In the genomic region with DNA sequence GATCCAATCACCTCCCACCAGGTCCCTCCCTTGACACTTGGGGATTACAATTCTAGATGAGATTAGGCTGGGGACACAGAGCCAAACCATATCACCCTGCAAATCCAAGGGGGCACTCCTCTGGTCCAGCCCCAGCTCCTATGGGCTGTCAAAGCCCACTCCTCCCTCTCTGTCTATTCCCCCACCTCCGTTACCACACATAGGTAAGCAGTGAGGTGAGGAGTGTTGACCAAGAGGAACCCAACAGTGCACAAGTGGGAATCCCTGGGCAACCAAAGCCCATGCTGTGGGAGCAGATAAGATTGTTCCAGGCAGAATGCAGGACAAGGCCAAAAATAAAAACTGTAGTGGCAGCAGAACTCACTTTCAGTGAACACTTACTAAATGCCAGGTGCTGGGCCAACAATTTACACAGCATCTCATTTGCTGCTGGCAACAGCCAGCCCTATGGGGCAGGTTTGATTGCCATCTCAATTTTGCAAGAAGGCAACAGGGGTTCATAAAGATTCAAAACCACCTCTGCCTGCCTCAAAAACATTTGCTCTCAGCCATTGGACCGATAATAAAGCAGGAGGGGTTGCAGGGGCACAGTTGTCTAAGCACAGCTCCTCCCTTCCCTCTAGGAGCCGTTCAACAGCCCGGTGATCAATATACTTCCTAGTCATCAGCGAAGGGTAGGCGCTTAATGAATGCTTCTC, we compare ENCODE assay signal across 9 cellular contexts. TPM values are rescaled to one million over a fixed set of nuclear protein-coding genes. Genes with fewer than 3 reads are reported as not detected.
DNase-seq lines count a peak whose midpoint lies in the region; ATAC-seq and TF ChIP-seq lines count a peak whose summit lies in the region.
"Had no signal": no experiment of that assay in that cellular context is flagged by ENCODE, and none has a peak within 500 bp of the region (broad histone marks: within the 10 kb centered on the region; RNA-seq: fewer than 3 reads in every experiment).

No MANE protein-coding gene starts in this region.

- no peaks in the 10 kb centered on the region for H3K9me2 ChIP-seq in Karpas-422 (replicated peaks; ENCODE audit: insufficient read depth, low read length)

- peaks cover 21% of the 10 kb centered on the region for H3K4me1 ChIP-seq in Karpas-422 (ENCODE audit: low read length)
- peaks cover 31% of the 10 kb centered on the region for H3K4me1 ChIP-seq in mononuclear cell (ENCODE audit: insufficient read depth, low read length)
- H3K4me1 ChIP-seq in aorta (ENCODE audit: control insufficient read depth in 1 of 2, insufficient read depth in 2 of 2, low read length in 2 of 2) = no peaks in the 10 kb centered on the region
- H3K4me1 ChIP-seq in ovary (ENCODE audit: insufficient read depth) = peaks cover 7% of the 10 kb centered on the region

- H3K9me3 ChIP-seq in Karpas-422 (ENCODE audit: low read length) = no peaks in the 10 kb centered on the region
- H3K9me3 ChIP-seq in mononuclear cell (ENCODE audit: low read depth, low read length) = no peaks in the 10 kb centered on the region
- H3K9me3 ChIP-seq in aorta (ENCODE audit: control insufficient read depth, low read length) = no peaks in the 10 kb centered on the region
- H3K9me3 ChIP-seq in ovary = no peaks in the 10 kb centered on the region

- in situ Hi-C loops in astrocyte of the cerebellum (cut with HindIII; ENCODE audit: low sequenced_read_pairs) (no loop called here), GM13976 (cut with MboI; ENCODE audit: low sequenced_read_pairs, unreplicated experiment) (no loop called here)

- peaks cover 11% of the 10 kb centered on the region for H3K79me2 ChIP-seq in Karpas-422 (ENCODE audit: low read length)

- TF ChIP-seq POLR2A in ovary (IDR thresholded peaks at IDR 0.05) = no peak

- H3K4me3 ChIP-seq in Karpas-422 (ENCODE audit: low read length) (peak overlapping the region; percentile 77), astrocyte of the cerebellum (ENCODE audit: low read depth, low read length) (peak overlapping the region; percentile 78), mononuclear cell (ENCODE audit: low read length) (peak overlapping the region; percentile 45), aorta (ENCODE audit: low read length in 2 of 2) (no peak overlapping the region), ovary (no peak overlapping the region)

- H3K36me3 ChIP-seq in Karpas-422 (ENCODE audit: insufficient read depth, low read length) = peaks cover 4% of the 10 kb centered on the region; the same call in 1 of the 2 replicates
- no peaks in the 10 kb centered on the region for H3K36me3 ChIP-seq in aorta (ENCODE audit: control insufficient read depth in 1 of 2, insufficient read depth in 2 of 2, low read length in 1 of 2)
- H3K36me3 ChIP-seq in ovary = no peaks in the 10 kb centered on the region

- peak overlapping the region; percentile 94 for H3K4me2 ChIP-seq in Karpas-422 (ENCODE audit: low read depth, low read length, poor library complexity, severe bottlenecking)

- TF ChIP-seq CTCF in astrocyte of the cerebellum (IDR thresholded peaks at IDR 0.05; ENCODE audit: low read depth, low read length, missing control alignments) = no peak
- TF ChIP-seq CTCF in GM13976 (IDR thresholded peaks at IDR 0.05; ENCODE audit: borderline replicate concordance, control extremely low read depth, extremely low read depth, insufficient read depth, missing control alignments) = no peak
- no peak for TF ChIP-seq CTCF in ovary (IDR thresholded peaks at IDR 0.05)

- no peak for ATAC-seq in aorta (ENCODE audit: low FRiP score)

- H3K27me3 ChIP-seq in Karpas-422 (ENCODE audit: low read length) (no peaks in the 10 kb centered on the region), mononuclear cell (ENCODE audit: insufficient read depth, low read length) (no peaks in the 10 kb centered on the region), aorta (ENCODE audit: control insufficient read depth in 1 of 2, insufficient read depth in 2 of 2, low read length in 1 of 2) (no peaks in the 10 kb centered on the region), ovary (no peaks in the 10 kb centered on the region)

- peak overlapping the region; percentile 80 for H3K9ac ChIP-seq in Karpas-422 (ENCODE audit: low read length)

- H4K20me1 ChIP-seq in Karpas-422 (ENCODE audit: insufficient read depth, low read depth, low read length) = no peaks in the 10 kb centered on the region

- H3K27ac ChIP-seq in Karpas-422 (ENCODE audit: low read length) (peak overlapping the region; percentile 61), aorta (ENCODE audit: low read depth in 1 of 2, low read length in 2 of 2) (no peak overlapping the region), ovary (no peak overlapping the region)

- peak overlapping the region; percentile 90 for H2AFZ ChIP-seq in Karpas-422 (ENCODE audit: low read length)

- 16 to 26% methylated on average over 6 of the region's 6 CpGs for WGBS in aorta, 2 donors
- WGBS in ovary, 3 donors = 17 to 20% (median 17%) methylated on average over 6 of the region's 6 CpGs

- DNase-seq in COR-L47 (lab: John Stamatoyannopoulos, UW) = peak; percentile 22
- DNase-seq in Karpas-422 = no peak
- no peak for DNase-seq in astrocyte of the cerebellum (ENCODE audit: low read depth)
- DNase-seq in GM13976 (ENCODE audit: low spot score) = no peak
- DNase-seq in aorta = no peak
- DNase-seq in NCI-H187 treated with DMSO at 0.1 percent for 48 hours (lab: John Stamatoyannopoulos, UW) = no peak
- DNase-seq in ovary = no peak

- TF ChIP-seq EP300 in ovary (IDR thresholded peaks at IDR 0.05) = no peak

- intact Hi-C loops in aorta (cut with DNase I) (no loop called here), ovary (cut with DNase I) (no loop called here)

RNA-seq across cellular contexts. Expression of a gene that starts 8.9 kb away (rescaled TPM):
- 19.0 and 72.9 TPM in 2 replicates for total RNA-seq in Karpas-422 (2014; rRNA removed; shearing (Covaris generic); ENCODE audit: low replicate concordance)
- 10.0 TPM for total RNA-seq in mononuclear cell
- 10 to 100 TPM; 24.8 to 38.7 TPM for total RNA-seq in aorta
- polyA plus RNA-seq in aorta = 10 to 100 TPM; 16.7 to 34.7 TPM
- total RNA-seq in ovary = 10 to 100 TPM; 10.2 to 30.4 (median 17.0) TPM
- 10 to 100 TPM in 1 of 2 donors, 1 to 10 TPM in 1; 2.1 to 15.9 TPM for polyA plus RNA-seq in ovary

RNA-seq across cellular contexts. Expression of a gene that starts 14.8 kb away (rescaled TPM):
- total RNA-seq in Karpas-422 (2014; rRNA removed; shearing (Covaris generic); ENCODE audit: low replicate concordance) = 32.8 and 39.6 TPM in 2 replicates
- 32.0 TPM for total RNA-seq in mononuclear cell
- total RNA-seq in aorta = 10 to 100 TPM; 33.2 to 35.4 TPM
- 10 to 100 TPM in 1 of 2 donors, 1 to 10 TPM in 1; 5.1 to 38.4 TPM for polyA plus RNA-seq in aorta
- 10 to 100 TPM; 13.6 to 35.3 (median 22.5) TPM for total RNA-seq in ovary
- polyA plus RNA-seq in ovary = 10 to 100 TPM; 15.5 to 22.0 TPM

RNA-seq across cellular contexts. Expression of a gene that starts 18.4 kb away (rescaled TPM):
- 0.11 and 1.3 TPM in 2 replicates for total RNA-seq in Karpas-422 (2014; rRNA removed; shearing (Covaris generic); ENCODE audit: low replicate concordance)
- total RNA-seq in mononuclear cell (not detected), aorta (1 to 10 TPM; 1.0 to 1.8 TPM), ovary (under 1 TPM; 0.46 to 0.88 (median 0.66) TPM)
- polyA plus RNA-seq in aorta (1 to 10 TPM in 1 of 2 donors, not detected in 1; 2.5 TPM), ovary (under 1 TPM in 1 of 2 donors, not detected in 1; 0.85 TPM)
- total RNA-seq: NCI-H460 had no signal

RNA-seq across cellular contexts. Expression of a gene that starts 21.1 kb away (rescaled TPM):
- 59.1 and 109 TPM in 2 replicates for total RNA-seq in Karpas-422 (2014; rRNA removed; shearing (Covaris generic); ENCODE audit: low replicate concordance)
- total RNA-seq in mononuclear cell (20.7 TPM), aorta (10 to 100 TPM in 1 of 2 donors, 1 to 10 TPM in 1; 9.0 to 10.2 TPM), ovary (10 to 100 TPM; 11.4 to 45.1 (median 17.0) TPM)
- polyA plus RNA-seq in aorta (10 to 100 TPM; 11.8 to 12.0 TPM), ovary (10 to 100 TPM in 1 of 2 donors, 1 to 10 TPM in 1; 1.8 to 19.4 TPM)

Comparison
In these comparisons a context has a peak if more than half of its experiments do, and no peak if none do; other contexts are left out.
1. H3K4me3 ChIP-seq: peak in Karpas-422 (single experiment), astrocyte of the cerebellum (single experiment) and mononuclear cell (single experiment); none in aorta (0 of 2) and ovary (single experiment).